Comparison of ENCODE assay signal across 8 cellular contexts in genomic region chr1:37323486-37324377, GRCh38.
DNase-seq lines count a peak whose midpoint lies in the region.

No MANE protein-coding gene starts in this region.

- in situ Hi-C loops in KBM-7 (cut with MboI; ENCODE audit: low pct_unique_long_range_greater_than_20kb, low sequenced_read_pairs), result no loop called here

- peak; percentile 25 for DNase-seq in NOMO-1 treated with DMSO at 0.1 percent for 48 hours (lab: John Stamatoyannopoulos, UW; ENCODE audit: unreplicated experiment)
- no peak for DNase-seq in NOMO-1 treated with dmso at 0.1 percent for 144 hours (lab: John Stamatoyannopoulos, UW; ENCODE audit: unreplicated experiment)
- peak; percentile 48 for DNase-seq in KBM-7
- DNase-seq in activated CD4-positive, alpha-beta T cell treated with anti-CD3 and anti-CD28 coated beads, Interleukin-2, amount 50 U/mL, for 48 hours, result peak; percentile 16 to 43
- peak; percentile 51 for DNase-seq in left kidney (ENCODE audit: low read depth, low spot score)
- no peak for DNase-seq in Ammon's horn (ENCODE audit: low spot score)
- DNase-seq in activated naive CD4-positive, alpha-beta T cell treated with anti-CD3 and anti-CD28 coated beads, Interleukin-2, amount 50 U/mL, for 16 hours, result no peak
- DNase-seq in NCI-H1930 (lab: John Stamatoyannopoulos, UW), result no peak

Comparison
In these comparisons a context has a peak if more than half of its experiments do, and no peak if none do; other contexts are left out.
1. DNase-seq: peak in NOMO-1 treated with DMSO at 0.1 percent for 48 hours (single experiment), KBM-7 (single experiment), activated CD4-positive, alpha-beta T cell treated with anti-CD3 and anti-CD28 coated beads, Interleukin-2, amount 50 U/mL, for 48 hours (2 of 2) and left kidney (single experiment); none in NOMO-1 treated with dmso at 0.1 percent for 144 hours (single experiment), Ammon's horn (single experiment), activated naive CD4-positive, alpha-beta T cell treated with anti-CD3 and anti-CD28 coated beads, Interleukin-2, amount 50 U/mL, for 16 hours (single experiment) and NCI-H1930 (0 of 2).